In genomic region chr3:30227571-30228301, GRCh38 we compare ENCODE assay signal across 1 cellular context.
TF ChIP-seq lines count a peak whose summit lies in the region.

No MANE protein-coding gene starts in this region.

TF ChIP-seq in HepG2, 621 proteins besides CTCF, POLR2A, EP300 and RAD21 (continued from another document and continues in another):
- peak; percentile 77; the same call in 1 of the 2 replicates for TF ChIP-seq AHDC1 (CRISPR knock-in tag; IDR thresholded peaks at IDR 0.05; ENCODE audit: borderline replicate concordance)
- peak; percentile 72; the same call in 1 of the 2 replicates for TF ChIP-seq GATA4 (IDR thresholded peaks at IDR 0.05; ENCODE audit: borderline replicate concordance, low read depth)
- TF ChIP-seq PPARG (CRISPR knock-in tag; conservative IDR thresholded peaks at IDR 0.05), result peak; percentile 47; the same call in 1 of the 2 replicates
- peak; percentile 62; the same call in 1 of the 2 replicates for TF ChIP-seq NR2F2 (IDR thresholded peaks at IDR 0.05; ENCODE audit: borderline replicate concordance, low read depth)
- TF ChIP-seq PAXIP1 (CRISPR knock-in tag; conservative IDR thresholded peaks at IDR 0.05), result peak; percentile 34; the same call in 1 of the 2 replicates
- no peak for TF ChIP-seq ZFP36L1 (CRISPR knock-in tag; IDR thresholded peaks at IDR 0.05)
- no peak for TF ChIP-seq EED (CRISPR knock-in tag; IDR thresholded peaks at IDR 0.05)
- TF ChIP-seq SOX13 (IDR thresholded peaks at IDR 0.05), result no peak
- peak in 1 of 2 experiments; percentile 91; a peak in 2 of 4 replicates for TF ChIP-seq SOX13 (CRISPR knock-in tag; conservative IDR thresholded peaks at IDR 0.05 in 1 of 2, IDR thresholded peaks at IDR 0.05 in 1 of 2)
- peak; percentile 75 for TF ChIP-seq RXRB (CRISPR knock-in tag; IDR thresholded peaks at IDR 0.05; ENCODE audit: borderline replicate concordance)
- TF ChIP-seq SOX5 (CRISPR knock-in tag; IDR thresholded peaks at IDR 0.05; ENCODE audit: borderline replicate concordance), result peak; percentile 70; the same call in 1 of the 2 replicates
- TF ChIP-seq NR2F6 (IDR thresholded peaks at IDR 0.05), result peak; percentile 83
- TF ChIP-seq NR2F6 (CRISPR knock-in tag; IDR thresholded peaks at IDR 0.05), result peak; percentile 72
- no peak for TF ChIP-seq HOXD1 (CRISPR knock-in tag; IDR thresholded peaks at IDR 0.05)
- TF ChIP-seq SP1 (IDR thresholded peaks at IDR 0.05), result no peak
- TF ChIP-seq SP1 (CRISPR knock-in tag; IDR thresholded peaks at IDR 0.05), result no peak
- peak; percentile 52; the same call in 1 of the 2 replicates for TF ChIP-seq JUNB (CRISPR knock-in tag; IDR thresholded peaks at IDR 0.05; ENCODE audit: borderline replicate concordance)
- no peak for TF ChIP-seq RFXANK (CRISPR knock-in tag; IDR thresholded peaks at IDR 0.05)
- peak; percentile 78 for TF ChIP-seq NFIC (IDR thresholded peaks at IDR 0.05; ENCODE audit: low read length)
- TF ChIP-seq ELF3 (CRISPR knock-in tag; IDR thresholded peaks at IDR 0.05), result peak; percentile 84
- peak; percentile 89 for TF ChIP-seq ARID5B (CRISPR knock-in tag; IDR thresholded peaks at IDR 0.05)
- TF ChIP-seq MXD3 (CRISPR knock-in tag; IDR thresholded peaks at IDR 0.05), result no peak
- TF ChIP-seq ZNF160 (CRISPR knock-in tag; IDR thresholded peaks at IDR 0.05), result no peak
- TF ChIP-seq MBD4 (IDR thresholded peaks at IDR 0.05; ENCODE audit: borderline replicate concordance, low read length), result 0 out of 2 replicates have a peak, but pooled peaks have one; percentile 57
- no peak for TF ChIP-seq SKIL (CRISPR knock-in tag; IDR thresholded peaks at IDR 0.05; ENCODE audit: borderline replicate concordance)
- TF ChIP-seq ZGPAT (CRISPR knock-in tag; IDR thresholded peaks at IDR 0.05), result peak; percentile 54; the same call in 1 of the 2 replicates
- peak; percentile 96 for TF ChIP-seq GATAD2A (CRISPR knock-in tag; IDR thresholded peaks at IDR 0.05)
- TF ChIP-seq CREB1 (IDR thresholded peaks at IDR 0.05), result no peak
- peak; percentile 67 for TF ChIP-seq CREB1 (CRISPR knock-in tag; IDR thresholded peaks at IDR 0.05)
- no peak for TF ChIP-seq ZNF576 (CRISPR knock-in tag; IDR thresholded peaks at IDR 0.05)
- TF ChIP-seq ZNF780A (CRISPR knock-in tag; IDR thresholded peaks at IDR 0.05), result no peak
- TF ChIP-seq ISL2 (CRISPR knock-in tag; IDR thresholded peaks at IDR 0.05), result peak; percentile 95
- 0 out of 2 replicates have a peak, but pooled peaks have one; percentile 28 for TF ChIP-seq SAP130 (CRISPR knock-in tag; IDR thresholded peaks at IDR 0.05; ENCODE audit: low read depth)
- no peak for TF ChIP-seq ZNF354B (CRISPR knock-in tag; IDR thresholded peaks at IDR 0.05)
- TF ChIP-seq FOSL2 (CRISPR knock-in tag; IDR thresholded peaks at IDR 0.05), result peak; percentile 41; the same call in 1 of the 2 replicates
- TF ChIP-seq KLF6 (CRISPR knock-in tag; IDR thresholded peaks at IDR 0.05), result no peak
- TF ChIP-seq FOXA1 (IDR thresholded peaks at IDR 0.05), result no peak
- peak; percentile 72 for TF ChIP-seq FOXA1 (CRISPR knock-in tag; IDR thresholded peaks at IDR 0.05)
- TF ChIP-seq ARID4A (CRISPR knock-in tag; IDR thresholded peaks at IDR 0.05; ENCODE audit: borderline replicate concordance), result no peak
